8 cellular contexts compared by ENCODE assay signal in the genomic region with DNA sequence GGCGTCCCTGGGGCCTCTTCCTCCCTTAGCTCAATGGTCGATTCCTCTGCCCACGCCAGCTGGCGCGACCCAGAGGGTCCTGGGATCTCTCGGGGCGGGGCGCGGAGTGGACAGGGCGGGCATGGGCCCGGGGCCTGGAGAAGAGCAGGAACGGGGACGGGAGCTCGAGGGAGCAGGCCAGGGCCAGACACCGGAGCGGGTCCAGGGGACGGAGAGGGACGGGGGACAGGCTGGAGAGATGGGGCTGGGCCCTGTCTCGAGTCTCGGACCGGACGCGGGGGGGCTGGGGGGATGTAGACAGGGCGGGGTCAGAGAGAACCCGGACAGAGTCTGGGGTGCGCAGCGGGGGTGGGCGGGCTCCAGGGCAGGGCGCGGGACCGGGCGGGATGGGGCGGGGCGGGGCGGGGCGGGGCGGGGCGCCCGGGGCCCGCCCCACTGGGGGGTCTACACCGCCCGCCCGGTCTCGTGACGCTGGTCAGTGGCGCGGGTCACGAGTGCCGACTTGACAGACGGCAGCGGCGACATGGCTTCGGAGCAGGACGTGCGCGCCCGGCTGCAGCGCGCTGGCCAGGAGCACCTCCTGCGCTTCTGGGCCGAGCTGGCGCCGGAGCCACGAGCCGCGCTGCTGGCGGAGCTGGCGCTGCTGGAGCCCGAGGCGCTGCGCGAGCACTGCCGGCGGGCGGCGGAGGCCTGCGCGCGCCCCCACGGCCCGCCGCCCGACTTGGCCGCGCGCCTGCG. TPM values are rescaled to one million over a fixed set of nuclear protein-coding genes. Genes with fewer than 3 reads are reported as not detected.
DNase-seq lines count a peak whose midpoint lies in the region; ATAC-seq, FAIRE-seq and TF ChIP-seq lines count a peak whose summit lies in the region.

A gene with protein sequence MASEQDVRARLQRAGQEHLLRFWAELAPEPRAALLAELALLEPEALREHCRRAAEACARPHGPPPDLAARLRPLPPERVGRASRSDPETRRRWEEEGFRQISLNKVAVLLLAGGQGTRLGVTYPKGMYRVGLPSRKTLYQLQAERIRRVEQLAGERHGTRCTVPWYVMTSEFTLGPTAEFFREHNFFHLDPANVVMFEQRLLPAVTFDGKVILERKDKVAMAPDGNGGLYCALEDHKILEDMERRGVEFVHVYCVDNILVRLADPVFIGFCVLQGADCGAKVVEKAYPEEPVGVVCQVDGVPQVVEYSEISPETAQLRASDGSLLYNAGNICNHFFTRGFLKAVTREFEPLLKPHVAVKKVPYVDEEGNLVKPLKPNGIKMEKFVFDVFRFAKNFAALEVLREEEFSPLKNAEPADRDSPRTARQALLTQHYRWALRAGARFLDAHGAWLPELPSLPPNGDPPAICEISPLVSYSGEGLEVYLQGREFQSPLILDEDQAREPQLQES (plus strand): TSS at position 508 of the 738 bp plus-strand sequence. CDS start 16 bp downstream, at position 524.

- TF ChIP-seq EP300 in SK-N-SH (IDR thresholded peaks at IDR 0.05; ENCODE audit: borderline replicate concordance in 1 of 2, low read depth in 1 of 2, low read length in 1 of 2), result no peak

- H3K4me2 ChIP-seq in SK-N-SH (peak within 1 kb of the TSS; percentile 87), astrocyte (ENCODE audit: low read length) (peak within 1 kb of the TSS; percentile 89)

- WGBS in SK-N-SH (ENCODE audit: low lambda C conversion rate), result 28% methylated on average over 35 of the region's 87 CpGs
- 5% methylated on average over 57 of the region's 87 CpGs for WGBS in prostate gland

- H3K4me3 Mint-ChIP-seq in astrocyte (ENCODE audit: unreplicated experiment), result peak within 1 kb of the TSS; percentile 73

- peak; percentile 59 for TF ChIP-seq POLR2A in prostate gland (IDR thresholded peaks at IDR 0.05)

- TF ChIP-seq CTCF in SK-N-SH (IDR thresholded peaks at IDR 0.05) (no peak), astrocyte (IDR thresholded peaks at IDR 0.05; ENCODE audit: insufficient read depth, low read depth, low read length) (no peak), prostate gland (IDR thresholded peaks at IDR 0.05) (no peak)

- DNase-seq in SHP77 (lab: John Stamatoyannopoulos, UW), result peak; percentile 4 to 35
- no peak for DNase-seq in SHP77 treated with DMSO at 0.1 percent for 48 hours (lab: John Stamatoyannopoulos, UW)
- DNase-seq in SK-N-SH, result peak; percentile 85
- peak; percentile 34 for DNase-seq in astrocyte (ENCODE audit: low read depth)
- peak; percentile 67 for DNase-seq in hepatic stellate cell (ENCODE audit: low spot score)
- DNase-seq in prostate gland (ENCODE audit: low spot score), result peak; percentile 78

- peak within 1 kb of the TSS; percentile 57 to 60 for H3K4me3 ChIP-seq in SK-N-SH (ENCODE audit: low read depth in 2 of 2, low read length in 1 of 2)
- H3K4me3 ChIP-seq in astrocyte (ENCODE audit: insufficient read depth, low read depth, low read length), result peak within 1 kb of the TSS; percentile 64
- peak within 1 kb of the TSS; percentile 58 to 65 for H3K4me3 ChIP-seq in prostate gland

- H3K27me3 Mint-ChIP-seq in astrocyte (ENCODE audit: low read depth, unreplicated experiment), result peaks cover 33% of the 10 kb centered on the region

- H3K79me2 ChIP-seq in SK-N-SH (ENCODE audit: insufficient read depth) (no peaks in the 10 kb centered on the region), astrocyte (ENCODE audit: insufficient read depth, low read length) (peaks cover 8% of the 10 kb centered on the region)

- no peak for TF ChIP-seq RAD21 in SK-N-SH (IDR thresholded peaks at IDR 0.05; ENCODE audit: low read length)

- H3K4me1 Mint-ChIP-seq in astrocyte (ENCODE audit: low read depth, unreplicated experiment), result no peaks in the 10 kb centered on the region

- ATAC-seq in HG03175 (IDR thresholded peaks at IDR 0.05; ENCODE audit: unreplicated experiment) (peak; percentile 55), GM18511 (IDR thresholded peaks at IDR 0.05; ENCODE audit: unreplicated experiment) (no peak)

- peaks cover 6% of the 10 kb centered on the region for H3K36me3 Mint-ChIP-seq in astrocyte (ENCODE audit: low read depth, unreplicated experiment)

- H2AFZ ChIP-seq in SK-N-SH (ENCODE audit: low read depth), result peak within 1 kb of the TSS; percentile 72; the same call in 1 of the 2 replicates
- H2AFZ ChIP-seq in astrocyte (ENCODE audit: low read depth, low read length), result peak within 1 kb of the TSS; percentile 69

- H3K4me1 ChIP-seq in SK-N-SH (ENCODE audit: control insufficient read depth in 1 of 2, insufficient read depth in 2 of 2, low read depth in 1 of 2, low read length in 1 of 2) (peaks cover 0 to 11% of the 10 kb centered on the region in 2 experiments; a peak in 1 of 4 replicates), astrocyte (ENCODE audit: insufficient read depth, low read length) (peaks cover 12% of the 10 kb centered on the region), prostate gland (replicated peaks) (peaks cover 6% of the 10 kb centered on the region)

- POLR2A ChIA-PET in SK-N-SH (lab: Yijun Ruan, JAX), result interaction anchor here (1.3 to 2.6 kb wide), 2 partner anchors 9 to 21 kb away, joined by 3 to 9 read pairs; no protein-coding TSS in a partner anchor

- CTCF ChIA-PET in SK-N-SH (lab: Yijun Ruan, JAX), result interaction anchor here (0.6 to 3.5 kb wide), 13 partner anchors 9 to 162 kb away, joined by 3 to 18 read pairs (median 7); partner anchors contain the start of genes ABCA2, MAN1B1, NPDC1 and TPRN

- H3K9me3 Mint-ChIP-seq in astrocyte (ENCODE audit: unreplicated experiment), result no peaks in the 10 kb centered on the region

- FAIRE-seq in astrocyte (lab: Jason Lieb, UNC), result no peak

- no peaks in the 10 kb centered on the region for H3K9me2 ChIP-seq in SK-N-SH

- H4K20me1 ChIP-seq in SK-N-SH (ENCODE audit: insufficient read depth), result no peaks in the 10 kb centered on the region
- peaks cover 18% of the 10 kb centered on the region for H4K20me1 ChIP-seq in astrocyte (ENCODE audit: insufficient read depth, low read length)

- H3K36me3 ChIP-seq in SK-N-SH (replicated peaks in 1 of 2; ENCODE audit: control insufficient read depth in 1 of 2, insufficient read depth in 2 of 2, low read length in 1 of 2) (peaks cover 3 to 8% of the 10 kb centered on the region in 2 experiments), astrocyte (ENCODE audit: insufficient read depth, low read length) (peaks cover 3% of the 10 kb centered on the region), prostate gland (no peaks in the 10 kb centered on the region)

- H3K9me3 ChIP-seq in SK-N-SH (no peaks in the 10 kb centered on the region), astrocyte (ENCODE audit: insufficient read depth, low read depth, low read length) (no peaks in the 10 kb centered on the region), prostate gland (no peaks in the 10 kb centered on the region)

- H3K9ac ChIP-seq in SK-N-SH (peak within 1 kb of the TSS; percentile 46; the same call in 1 of the 2 replicates), astrocyte (ENCODE audit: low read length) (peak within 1 kb of the TSS; percentile 64)

- H3F3A ChIP-seq in SK-N-SH (replicated peaks; ENCODE audit: insufficient read depth), result peaks cover 7% of the 10 kb centered on the region

- H3K27ac Mint-ChIP-seq in astrocyte (ENCODE audit: unreplicated experiment), result no peak within 1 kb of the TSS

- intact Hi-C loops in prostate gland (cut with DNase I), result no loop called here

- H3K27me3 ChIP-seq in SK-N-SH (ENCODE audit: insufficient read depth), result no peaks in the 10 kb centered on the region
- H3K27me3 ChIP-seq in astrocyte (ENCODE audit: insufficient read depth, low read length), result no peaks in the 10 kb centered on the region
- H3K27me3 ChIP-seq in prostate gland (replicated peaks; ENCODE audit: insufficient read depth), result no peaks in the 10 kb centered on the region

- H3K27ac ChIP-seq in SK-N-SH (ENCODE audit: low read depth in 2 of 2, low read length in 1 of 2) (no peak within 1 kb of the TSS), astrocyte (ENCODE audit: low read depth, low read length) (no peak within 1 kb of the TSS), prostate gland (peak within 1 kb of the TSS; percentile 69 to 75)

TF ChIP-seq in SK-N-SH, 30 proteins besides CTCF, POLR2A, EP300 and RAD21 (continues in another document):
- TF ChIP-seq MEF2A (IDR thresholded peaks at IDR 0.05; ENCODE audit: borderline replicate concordance, low read depth) (no peak), POLR2AphosphoS5 (IDR thresholded peaks at IDR 0.05; ENCODE audit: low read depth, low read length) (0 out of 2 replicates have a peak, but pooled peaks have one; percentile 19), FOSL2 (IDR thresholded peaks at IDR 0.05; ENCODE audit: borderline replicate concordance, low read depth) (no peak), GATA2 (CRISPR knock-in tag; IDR thresholded peaks at IDR 0.05) (no peak), TCF12 (IDR thresholded peaks at IDR 0.05) (no peak), NRF1 (IDR thresholded peaks at IDR 0.05; ENCODE audit: low read depth, low read length) (no peak), ELF1 (IDR thresholded peaks at IDR 0.05) (no peak), RFX5 (IDR thresholded peaks at IDR 0.05; ENCODE audit: low read length) (no peak), CHD2 (IDR thresholded peaks at IDR 0.05; ENCODE audit: low read length, partially characterized antibody) (no peak), PBX3 (IDR thresholded peaks at IDR 0.05) (no peak), TAF1 (IDR thresholded peaks at IDR 0.05; ENCODE audit: borderline replicate concordance, low read depth, low read length) (no peak), RCOR1 (IDR thresholded peaks at IDR 0.05; ENCODE audit: low read length) (no peak), MXI1 (IDR thresholded peaks at IDR 0.05; ENCODE audit: low read depth, low read length) (peak; percentile 69), YY1 (IDR thresholded peaks at IDR 0.05; ENCODE audit: low read depth) (no peak)

RNA-seq across cellular contexts. Expression of the gene that starts here (rescaled TPM):
- 3.2 and 5.6 TPM in 2 replicates for polyA plus RNA-seq in SK-N-SH (2012; rRNA removed)
- 1.5 and 2.3 TPM in 2 replicates for polyA plus RNA-seq in SK-N-SH (2012; cell fraction: cytosol; rRNA removed)
- polyA plus RNA-seq in SK-N-SH (2012; cell fraction: nucleus; rRNA removed), result 21.7 and 23.8 TPM in 2 replicates
- total RNA-seq in astrocyte (4.0 and 4.7 TPM in 2 replicates), prostate gland (10 to 100 TPM in 1 of 2 donors, 1 to 10 TPM in 1; 8.2 to 19.9 TPM)

Comparison
In these comparisons a context has a peak if more than half of its experiments do, and no peak if none do; other contexts are left out.
1. H3K27ac ChIP-seq: peak in prostate gland (2 of 2); none in SK-N-SH (0 of 2) and astrocyte (single experiment).
2. Peak in every context shown above with its lines, with median percentiles within 50 percentile points of each other: H3K4me3 ChIP-seq.